ENCODE assay signal across 8 cellular contexts in the genomic region with DNA sequence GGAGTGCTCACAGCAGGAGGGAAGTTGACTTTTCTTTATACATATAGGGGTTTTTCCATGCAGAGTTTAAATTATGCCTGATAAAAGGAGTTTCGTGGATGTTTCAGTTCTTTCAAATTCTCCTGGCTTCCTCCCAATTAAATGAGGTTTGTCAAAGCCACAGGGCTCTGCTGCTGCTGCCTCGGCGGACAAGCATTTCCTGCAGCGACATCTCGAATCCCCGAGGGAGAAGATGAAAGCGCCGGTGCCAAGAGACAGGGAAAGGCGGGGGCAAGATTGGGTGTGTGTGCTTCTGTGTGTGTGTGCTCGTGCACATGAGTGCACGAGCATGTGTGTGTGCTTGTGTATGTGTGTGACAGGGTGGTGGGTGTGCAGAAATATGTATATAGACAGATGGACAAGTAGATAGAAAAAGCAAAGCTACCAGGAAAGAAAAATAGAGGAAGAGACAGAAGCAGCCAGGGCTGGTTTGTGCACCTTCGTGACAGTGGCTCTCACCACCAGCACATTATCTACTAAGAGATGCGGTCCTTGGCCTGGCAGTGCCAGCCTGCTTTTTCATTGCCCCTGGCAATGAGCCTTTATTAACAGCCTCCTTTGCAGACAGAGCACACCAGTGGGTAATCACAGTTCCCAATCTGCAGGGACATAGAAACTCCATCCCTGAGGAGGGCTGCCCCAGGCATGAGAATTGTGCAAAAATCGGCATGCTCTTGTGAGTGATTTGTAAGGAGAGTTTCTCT.
A peak's percentile ranks its signal among the peaks of the same experiment; 100 is the strongest.
DNase-seq lines count a peak whose midpoint lies in the region; ATAC-seq, FAIRE-seq and TF ChIP-seq lines count a peak whose summit lies in the region.

No MANE protein-coding gene starts in this region.

- ATAC-seq in HepG2, result no peak

- CTCF ChIA-PET in HepG2 (lab: Yijun Ruan, JAX; ENCODE audit: low intra/inter-chr PET ratio, low total read pairs), result no interaction called here

- H4K20me1 ChIP-seq in HepG2 (ENCODE audit: insufficient read depth, low read length), result no peaks in the 10 kb centered on the region

- H3K4me3 ChIP-seq in mesendoderm (ENCODE audit: low read length) (no peak overlapping the region), HepG2 (replicated peaks in 1 of 3; ENCODE audit: insufficient read depth in 1 of 3, low read depth in 2 of 3, low read length in 3 of 3) (no peak overlapping the region)

- TF ChIP-seq EP300 in HepG2 (IDR thresholded peaks at IDR 0.05; ENCODE audit: low read depth in 2 of 2, low read length in 2 of 2) (no peak), HepG2 (CRISPR knock-in tag; IDR thresholded peaks at IDR 0.05; ENCODE audit: borderline replicate concordance) (no peak)

- peaks cover 4% of the 10 kb centered on the region for H3K4me1 ChIP-seq in mesendoderm (ENCODE audit: control insufficient read depth, low read depth, low read length)
- H3K4me1 ChIP-seq in HepG2 (ENCODE audit: insufficient read depth, low read length), result no peaks in the 10 kb centered on the region

- H3K9me3 ChIP-seq in HepG2 (ENCODE audit: low read length), result no peaks in the 10 kb centered on the region

- H4K5ac ChIP-seq in mesendoderm (ENCODE audit: low read length), result no peak overlapping the region

- H3K27ac ChIP-seq in mesendoderm (ENCODE audit: low read depth, low read length) (no peak overlapping the region), HepG2 (ENCODE audit: extremely low read length, insufficient read depth, low read length) (no peak overlapping the region)

- FAIRE-seq in HTR-8/SVneo (lab: Jason Lieb, UNC), result peak; percentile 69
- no peak for FAIRE-seq in HepG2 (lab: Jason Lieb, UNC)

- TF ChIP-seq POLR2A in HepG2 (IDR thresholded peaks at IDR 0.05; ENCODE audit: insufficient read depth in 1 of 2, low read depth in 2 of 2, low read length in 2 of 2), result no peak

- no peak overlapping the region for H2BK15ac ChIP-seq in mesendoderm (replicated peaks; ENCODE audit: low read depth)

- H3K9ac ChIP-seq in mesendoderm (ENCODE audit: low read length) (no peak overlapping the region), HepG2 (ENCODE audit: insufficient read depth, low read depth, low read length) (no peak overlapping the region)

- H2AK5ac ChIP-seq in mesendoderm (ENCODE audit: low read length), result no peak overlapping the region

- TF ChIP-seq RAD21 in HepG2 (CRISPR knock-in tag; IDR thresholded peaks at IDR 0.05), result no peak

- no peak overlapping the region for H4K8ac ChIP-seq in mesendoderm (ENCODE audit: low read depth, low read length)

- H3K27me3 ChIP-seq in mesendoderm (ENCODE audit: insufficient read depth, low read length, poor library complexity), result no peaks in the 10 kb centered on the region
- peaks cover 2 to 14% of the 10 kb centered on the region in 2 experiments; a peak in 3 of 5 replicates for H3K27me3 ChIP-seq in HepG2 (ENCODE audit: control insufficient read depth in 1 of 2, insufficient read depth in 2 of 2, low read length in 2 of 2)

- peak overlapping the region; percentile 57 for H3K56ac ChIP-seq in mesendoderm (ENCODE audit: low read length)

- H3K23ac ChIP-seq in mesendoderm (ENCODE audit: low read length), result no peak overlapping the region

- H3K79me1 ChIP-seq in mesendoderm (ENCODE audit: low read length), result no peaks in the 10 kb centered on the region

- intact Hi-C loops in HepG2 (cut with micrococcal nuclease; ENCODE audit: unreplicated experiment), result loop anchor here (10.0 kb wide), 1 partner anchor 218 kb away; no protein-coding TSS in a partner anchor

- no peak for TF ChIP-seq CTCF in HepG2 (CRISPR knock-in tag; IDR thresholded peaks at IDR 0.05)

- DNase-seq in NCI-H82 (lab: John Stamatoyannopoulos, UW) (peak; percentile 61), NCI-H82 treated with DMSO at 0.1 percent for 48 hours (lab: John Stamatoyannopoulos, UW; ENCODE audit: unreplicated experiment) (no peak), HTR-8/SVneo (ENCODE audit: insufficient read length, low spot score) (no peak), UCSD-AML1 (lab: John Stamatoyannopoulos, UW; ENCODE audit: unreplicated experiment) (peak; percentile 51), mesendoderm (peak; percentile 62), HepG2 (ENCODE audit: low spot score) (no peak), NCI-H128 (lab: John Stamatoyannopoulos, UW; ENCODE audit: unreplicated experiment) (no peak)
- no peak for DNase-seq in activated CD8-positive, alpha-beta memory T cell treated with anti-CD3 and anti-CD28 coated beads, Interleukin-2, amount 50 U/mL, for 48 hours

- H3K18ac ChIP-seq in mesendoderm (ENCODE audit: low read length), result no peak overlapping the region

- H3K4me2 ChIP-seq in mesendoderm (ENCODE audit: low read length) (no peak overlapping the region), HepG2 (ENCODE audit: low read depth, low read length) (no peak overlapping the region)

- POLR2A ChIA-PET in HepG2 (lab: Yijun Ruan, JAX), result no interaction called here

- H2AFZ ChIP-seq in HepG2 (ENCODE audit: low read length), result no peak overlapping the region

- WGBS in mesendoderm (ENCODE audit: extremely low coverage, insufficient coverage, low lambda C conversion rate), result no CpG with 5 or more reads among the region's 14 CpGs
- WGBS in HepG2 (ENCODE audit: low lambda C conversion rate), result 50% methylated on average over 14 of the region's 14 CpGs

- no peak overlapping the region for H3K4ac ChIP-seq in mesendoderm (ENCODE audit: low read depth, low read length)

- in situ Hi-C loops in HepG2 (cut with HindIII; ENCODE audit: extremely low pct_ligation_motif_present, low pct_unique_long_range_greater_than_20kb), result no loop called here

- no peaks in the 10 kb centered on the region for H3K79me2 ChIP-seq in mesendoderm (ENCODE audit: control insufficient read depth, insufficient read depth, low read length)
- H3K79me2 ChIP-seq in HepG2 (ENCODE audit: insufficient read depth, low read length), result no peaks in the 10 kb centered on the region

- H2BK120ac ChIP-seq in mesendoderm (ENCODE audit: low read depth, low read length), result no peak overlapping the region

- no peak overlapping the region for H2BK5ac ChIP-seq in mesendoderm (ENCODE audit: low read length)

- BruUV-seq in HepG2 (replicated peaks; lab: Mats Ljungman, UMichigan), result no TSS peak

- H3K36me3 ChIP-seq in mesendoderm (ENCODE audit: control insufficient read depth, insufficient read depth, low read length) (no peaks in the 10 kb centered on the region), HepG2 (replicated peaks in 1 of 2; ENCODE audit: control insufficient read depth in 1 of 2, insufficient read depth in 2 of 2, low read length in 2 of 2) (no peaks in the 10 kb centered on the region)

TF ChIP-seq in HepG2, 621 proteins besides CTCF, POLR2A, EP300 and RAD21 (continues in another document):
- TF ChIP-seq, protein P1, sequence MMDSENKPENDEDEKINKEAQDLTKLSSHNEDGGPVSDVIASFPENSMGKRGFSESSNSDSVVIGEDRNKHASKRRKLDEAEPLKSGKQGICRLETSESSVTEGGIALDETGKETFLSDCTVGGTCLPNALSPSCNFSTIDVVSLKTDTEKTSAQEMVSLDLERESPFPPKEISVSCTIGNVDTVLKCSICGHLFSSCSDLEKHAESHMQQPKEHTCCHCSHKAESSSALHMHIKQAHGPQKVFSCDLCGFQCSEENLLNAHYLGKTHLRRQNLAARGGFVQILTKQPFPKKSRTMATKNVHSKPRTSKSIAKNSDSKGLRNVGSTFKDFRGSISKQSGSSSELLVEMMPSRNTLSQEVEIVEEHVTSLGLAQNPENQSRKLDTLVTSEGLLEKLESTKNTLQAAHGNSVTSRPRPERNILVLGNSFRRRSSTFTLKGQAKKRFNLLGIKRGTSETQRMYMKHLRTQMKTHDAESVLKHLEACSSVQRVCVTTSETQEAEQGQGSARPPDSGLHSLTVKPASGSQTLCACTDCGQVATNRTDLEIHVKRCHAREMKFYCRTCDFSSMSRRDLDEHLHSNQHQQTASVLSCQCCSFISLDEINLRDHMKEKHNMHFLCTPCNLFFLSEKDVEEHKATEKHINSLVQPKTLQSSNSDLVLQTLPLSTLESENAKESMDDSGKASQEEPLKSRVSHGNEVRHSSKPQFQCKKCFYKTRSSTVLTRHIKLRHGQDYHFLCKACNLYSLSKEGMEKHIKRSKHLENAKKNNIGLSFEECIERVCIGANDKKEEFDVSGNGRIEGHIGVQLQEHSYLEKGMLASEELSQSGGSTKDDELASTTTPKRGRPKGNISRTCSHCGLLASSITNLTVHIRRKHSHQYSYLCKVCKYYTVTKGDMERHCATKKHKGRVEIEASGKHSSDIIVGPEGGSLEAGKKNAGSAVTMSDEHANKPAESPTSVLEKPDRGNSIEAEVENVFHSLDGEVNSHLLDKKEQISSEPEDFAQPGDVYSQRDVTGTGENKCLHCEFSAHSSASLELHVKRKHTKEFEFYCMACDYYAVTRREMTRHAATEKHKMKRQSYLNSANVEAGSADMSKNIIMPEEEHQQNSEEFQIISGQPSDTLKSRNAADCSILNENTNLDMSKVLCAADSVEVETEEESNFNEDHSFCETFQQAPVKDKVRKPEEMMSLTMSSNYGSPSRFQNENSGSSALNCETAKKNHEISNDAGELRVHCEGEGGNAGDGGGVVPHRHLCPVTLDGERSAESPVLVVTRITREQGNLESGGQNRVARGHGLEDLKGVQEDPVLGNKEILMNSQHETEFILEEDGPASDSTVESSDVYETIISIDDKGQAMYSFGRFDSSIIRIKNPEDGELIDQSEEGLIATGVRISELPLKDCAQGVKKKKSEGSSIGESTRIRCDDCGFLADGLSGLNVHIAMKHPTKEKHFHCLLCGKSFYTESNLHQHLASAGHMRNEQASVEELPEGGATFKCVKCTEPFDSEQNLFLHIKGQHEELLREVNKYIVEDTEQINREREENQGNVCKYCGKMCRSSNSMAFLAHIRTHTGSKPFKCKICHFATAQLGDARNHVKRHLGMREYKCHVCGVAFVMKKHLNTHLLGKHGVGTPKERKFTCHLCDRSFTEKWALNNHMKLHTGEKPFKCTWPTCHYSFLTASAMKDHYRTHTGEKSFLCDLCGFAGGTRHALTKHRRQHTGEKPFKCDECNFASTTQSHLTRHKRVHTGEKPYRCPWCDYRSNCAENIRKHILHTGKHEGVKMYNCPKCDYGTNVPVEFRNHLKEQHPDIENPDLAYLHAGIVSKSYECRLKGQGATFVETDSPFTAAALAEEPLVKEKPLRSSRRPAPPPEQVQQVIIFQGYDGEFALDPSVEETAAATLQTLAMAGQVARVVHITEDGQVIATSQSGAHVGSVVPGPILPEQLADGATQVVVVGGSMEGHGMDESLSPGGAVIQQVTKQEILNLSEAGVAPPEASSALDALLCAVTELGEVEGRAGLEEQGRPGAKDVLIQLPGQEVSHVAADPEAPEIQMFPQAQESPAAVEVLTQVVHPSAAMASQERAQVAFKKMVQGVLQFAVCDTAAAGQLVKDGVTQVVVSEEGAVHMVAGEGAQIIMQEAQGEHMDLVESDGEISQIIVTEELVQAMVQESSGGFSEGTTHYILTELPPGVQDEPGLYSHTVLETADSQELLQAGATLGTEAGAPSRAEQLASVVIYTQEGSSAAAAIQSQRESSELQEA (CRISPR knock-in tag; IDR thresholded peaks at IDR 0.05; ENCODE audit: not compliant biosample characterization), result no peak

Comparison
In these comparisons a context has a peak if more than half of its experiments do, and no peak if none do; other contexts are left out.
1. DNase-seq: peak in NCI-H82 (single experiment), UCSD-AML1 (single experiment) and mesendoderm (single experiment); none in NCI-H82 treated with DMSO at 0.1 percent for 48 hours (single experiment), HTR-8/SVneo (single experiment), HepG2 (single experiment), activated CD8-positive, alpha-beta memory T cell treated with anti-CD3 and anti-CD28 coated beads, Interleukin-2, amount 50 U/mL, for 48 hours (single experiment) and NCI-H128 (single experiment).